10 cellular contexts compared by ENCODE assay signal in the genomic region with DNA sequence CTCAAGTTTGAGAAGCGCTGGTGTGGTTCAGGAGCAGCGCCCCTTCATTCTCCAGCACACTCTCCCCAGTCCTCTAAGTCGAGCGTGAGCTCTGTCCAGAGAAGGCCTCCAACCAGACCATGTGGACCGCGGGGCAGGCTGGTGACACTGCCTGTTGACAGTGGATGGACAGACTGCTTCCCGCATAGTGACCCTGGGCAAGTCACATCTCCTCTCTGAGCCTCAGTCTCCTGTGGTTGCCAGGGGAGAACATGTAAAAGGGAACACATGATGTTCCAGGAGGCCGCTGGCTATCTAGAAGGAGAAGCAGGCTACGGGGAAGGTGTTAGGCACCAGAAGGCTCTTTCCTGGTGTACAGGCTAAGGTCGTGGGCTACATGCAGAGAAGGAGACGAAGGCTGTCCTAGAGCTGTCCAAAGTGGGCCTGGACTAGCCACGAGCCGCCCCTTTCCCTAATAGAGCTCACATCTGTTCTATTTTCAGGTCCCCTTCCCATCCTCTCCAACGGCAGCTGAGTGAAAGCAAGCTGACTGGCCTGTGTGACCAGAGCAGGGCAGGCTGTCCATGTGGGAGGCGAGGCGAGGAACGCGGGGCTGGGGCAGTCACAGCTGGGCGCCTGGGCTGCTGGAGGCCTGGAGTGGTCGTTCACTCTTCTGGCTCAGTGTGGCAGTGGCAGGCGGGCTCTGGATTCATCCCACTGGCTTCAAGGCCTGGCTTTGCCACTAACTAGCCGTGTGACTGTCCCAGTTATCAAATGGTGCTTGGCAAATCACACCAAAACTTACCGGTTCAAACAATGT. TPM values are rescaled to one million over a fixed set of nuclear protein-coding genes. Genes with fewer than 3 reads are reported as not detected.
DNase-seq lines count a peak whose midpoint lies in the region; ATAC-seq and TF ChIP-seq lines count a peak whose summit lies in the region.
"Had no signal": no experiment of that assay in that cellular context is flagged by ENCODE, and none has a peak within 500 bp of the region (broad histone marks: within the 10 kb centered on the region; RNA-seq: fewer than 3 reads in every experiment).

No MANE protein-coding gene starts in this region.

- H3K4me3 Mint-ChIP-seq in activated CD4-positive, alpha-beta T cell treated with anti-CD3 and anti-CD28 coated beads for 36 hours, result peak overlapping the region; percentile 58

- no peak for TF ChIP-seq POLR2A in stomach (IDR thresholded peaks at IDR 0.05)

- DNase-seq in activated CD4-positive, alpha-beta T cell treated with anti-CD3 and anti-CD28 coated beads for 36 hours, result peak; percentile 7
- DNase-seq in activated CD4-positive, alpha-beta T cell treated with anti-CD3 and anti-CD28 coated beads for 48 hours, result no peak
- peak in 1 of 2 donors; percentile 47 for DNase-seq in activated naive CD4-positive, alpha-beta T cell treated with anti-CD3 and anti-CD28 coated beads, Interleukin-2, amount 50 U/mL, for 72 hours (ENCODE audit: low spot score in 2 of 2)
- DNase-seq in left lung (no peak), stomach (no peak), NAMALWA (ENCODE audit: low spot score) (no peak), NCI-H128 (lab: John Stamatoyannopoulos, UW; ENCODE audit: unreplicated experiment) (no peak)
- DNase-seq in activated CD8-positive, alpha-beta memory T cell treated with anti-CD3 and anti-CD28 coated beads for 24 hours, result no peak
- DNase-seq: NCI-H146, SHP77 had no signal

- H3K36me3 ChIP-seq in left lung (peaks cover 0 to 15% of the 10 kb centered on the region in 2 donors), stomach (peaks cover 0 to 43% (median 19%) of the 10 kb centered on the region in 4 donors)

- CTCF ChIA-PET in activated CD4-positive, alpha-beta T cell treated with anti-CD3 and anti-CD28 coated beads for 36 hours (lab: Charles Lee), result interaction anchor here (0.6 to 1.4 kb wide), 5 partner anchors 9 to 168 kb away, joined by 3 to 7 read pairs (median 3); partner anchors contain the start of gene ISG20

- peaks cover 74% of the 10 kb centered on the region for H3K4me1 Mint-ChIP-seq in activated CD4-positive, alpha-beta T cell treated with anti-CD3 and anti-CD28 coated beads for 36 hours

- no peaks in the 10 kb centered on the region for H3K27me3 Mint-ChIP-seq in activated CD4-positive, alpha-beta T cell treated with anti-CD3 and anti-CD28 coated beads for 36 hours

- no peaks in the 10 kb centered on the region for H3K9me3 ChIP-seq in left lung
- H3K9me3 ChIP-seq in stomach, result no peaks in the 10 kb centered on the region

- no peak for TF ChIP-seq EP300 in stomach (IDR thresholded peaks at IDR 0.05)

- H3K27ac ChIP-seq in left lung (peak overlapping the region; percentile 33 to 56), stomach (peak overlapping the region; percentile 72 to 89 (median 84))

- no peak for TF ChIP-seq CTCF in left lung (IDR thresholded peaks at IDR 0.05)
- no peak for TF ChIP-seq CTCF in stomach (IDR thresholded peaks at IDR 0.05)

- peak overlapping the region; percentile 98 for H3K27ac Mint-ChIP-seq in activated CD4-positive, alpha-beta T cell treated with anti-CD3 and anti-CD28 coated beads for 36 hours
- peak overlapping the region; percentile 91 to 99 for H3K27ac Mint-ChIP-seq in activated naive CD4-positive, alpha-beta T cell treated with anti-CD3 and anti-CD28 coated beads, Interleukin-2, amount 50 U/mL, for 72 hours

- H3K4me1 ChIP-seq in left lung, result peaks cover 13 to 42% of the 10 kb centered on the region in 2 donors
- peaks cover 21 to 60% (median 49%) of the 10 kb centered on the region in 4 donors for H3K4me1 ChIP-seq in stomach

- no peaks in the 10 kb centered on the region for H3K9me3 Mint-ChIP-seq in activated CD4-positive, alpha-beta T cell treated with anti-CD3 and anti-CD28 coated beads for 36 hours (ENCODE audit: low read depth)
- no peaks in the 10 kb centered on the region for H3K9me3 Mint-ChIP-seq in activated naive CD4-positive, alpha-beta T cell treated with anti-CD3 and anti-CD28 coated beads, Interleukin-2, amount 50 U/mL, for 72 hours

- no peak for ATAC-seq in activated CD4-positive, alpha-beta T cell treated with anti-CD3 and anti-CD28 coated beads for 36 hours
- no peak for ATAC-seq in activated naive CD4-positive, alpha-beta T cell treated with anti-CD3 and anti-CD28 coated beads, Interleukin-2, amount 50 U/mL, for 72 hours
- no peak for ATAC-seq in left lung

- peaks cover 41% of the 10 kb centered on the region for H3K36me3 Mint-ChIP-seq in activated CD4-positive, alpha-beta T cell treated with anti-CD3 and anti-CD28 coated beads for 36 hours (ENCODE audit: low read depth)
- H3K36me3 Mint-ChIP-seq in activated naive CD4-positive, alpha-beta T cell treated with anti-CD3 and anti-CD28 coated beads, Interleukin-2, amount 50 U/mL, for 72 hours, result peaks cover 0 to 16% of the 10 kb centered on the region in 2 donors

- WGBS in stomach, 5 donors, result 67 to 83% (median 69%) methylated on average over 15 to 23 of the region's 23 CpGs

- H3K27me3 ChIP-seq in left lung (no peaks in the 10 kb centered on the region), stomach (no peaks in the 10 kb centered on the region)

- H3K4me3 ChIP-seq in left lung (no peak overlapping the region), stomach (no peak overlapping the region)

- POLR2A ChIA-PET in activated CD4-positive, alpha-beta T cell treated with anti-CD3 and anti-CD28 coated beads for 36 hours (lab: Charles Lee), result interaction anchor here (1.0 to 1.5 kb wide), 4 partner anchors 9 to 28 kb away, joined by 3 to 9 read pairs (median 6); partner anchors contain the start of gene ISG20

- intact Hi-C loops in activated CD4-positive, alpha-beta T cell treated with anti-CD3 and anti-CD28 coated beads for 36 hours (cut with DNase I, micrococcal nuclease), result loop anchor here (1.0 to 2.0 kb wide), 2 partner anchors 15 to 27 kb away; no protein-coding TSS in a partner anchor
- intact Hi-C loops in left lung (cut with DNase I) (no loop called here), stomach (cut with DNase I; ENCODE audit: low total_unique reads) (no loop called here)

RNA-seq across cellular contexts. Expression of gene ISG20, which starts 11.1 kb away (rescaled TPM):
- total RNA-seq in activated CD4-positive, alpha-beta T cell treated with anti-CD3 and anti-CD28 coated beads for 36 hours, result 100 to 1,000 TPM; 107 to 120 TPM
- total RNA-seq in activated naive CD4-positive, alpha-beta T cell treated with anti-CD3 and anti-CD28 coated beads, Interleukin-2, amount 50 U/mL, for 72 hours, result 100 to 1,000 TPM in 1 of 2 donors, 10 to 100 TPM in 1; 53.9 to 118 TPM
- total RNA-seq in left lung (10 to 100 TPM; 15.8 to 23.6 TPM), stomach (100 to 1,000 TPM in 1 of 5 donors, 10 to 100 TPM in 4; 15.6 to 104 (median 65.9) TPM)
- 100 to 1,000 TPM in 1 of 3 donors, 10 to 100 TPM in 2; 51.9 to 137 (median 81.9) TPM for polyA plus RNA-seq in stomach

RNA-seq across cellular contexts. Expression of gene AEN, which starts 28.8 kb away (rescaled TPM):
- 10 to 100 TPM; 42.8 to 52.9 TPM for total RNA-seq in activated CD4-positive, alpha-beta T cell treated with anti-CD3 and anti-CD28 coated beads for 36 hours
- 100 to 1,000 TPM in 1 of 2 donors, 10 to 100 TPM in 1; 24.2 to 122 TPM for total RNA-seq in activated naive CD4-positive, alpha-beta T cell treated with anti-CD3 and anti-CD28 coated beads, Interleukin-2, amount 50 U/mL, for 72 hours
- total RNA-seq in left lung (10 to 100 TPM; 18.8 to 20.7 TPM), stomach (10 to 100 TPM in 4 of 5 donors, 1 to 10 TPM in 1; 1.8 to 35.3 (median 19.9) TPM)
- 10 to 100 TPM in 2 of 3 donors, 1 to 10 TPM in 1; 9.6 to 16.1 (median 12.1) TPM for polyA plus RNA-seq in stomach

Comparison
In these comparisons a context has a peak if more than half of its experiments do, and no peak if none do; other contexts are left out.
1. intact Hi-C loops: an anchor here in activated CD4-positive, alpha-beta T cell treated with anti-CD3 and anti-CD28 coated beads for 36 hours (1.0 to 2.0 kb wide); none called in left lung and stomach.